8 cellular contexts compared by ENCODE assay signal in the genomic region with DNA sequence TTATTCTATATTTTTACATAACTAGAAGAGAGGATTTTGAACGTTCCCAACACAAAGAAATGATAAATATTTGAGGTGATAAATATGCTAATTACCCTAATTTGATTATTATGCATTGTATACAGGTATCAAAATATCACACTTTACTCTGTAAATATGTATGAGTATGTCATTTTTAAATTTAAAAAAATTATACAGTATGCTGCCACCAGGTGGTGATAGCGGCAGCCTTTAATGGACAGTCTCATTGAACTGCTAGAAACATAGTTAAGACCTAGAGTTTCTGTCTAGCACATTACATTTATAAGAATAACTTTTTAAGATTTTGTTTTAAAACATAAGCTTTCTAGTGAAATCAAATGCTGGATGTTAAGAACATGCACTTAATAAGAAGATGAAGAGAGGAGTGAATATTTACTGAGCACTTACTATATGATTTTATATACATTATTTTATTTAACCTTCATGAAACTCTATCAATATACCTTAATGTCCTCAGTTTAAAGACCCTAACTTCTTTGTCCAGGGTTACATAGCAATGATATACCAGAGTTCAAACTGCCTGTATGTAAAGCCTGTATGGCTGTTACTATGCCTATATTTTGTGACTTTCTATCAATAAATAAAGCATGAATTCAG.
DNase-seq lines count a peak whose midpoint lies in the region; ATAC-seq and TF ChIP-seq lines count a peak whose summit lies in the region.

No MANE protein-coding gene starts in this region.

- H3K27ac ChIP-seq in KMS-11: no peak overlapping the region

- no peaks in the 10 kb centered on the region for H3K9me3 ChIP-seq in adipocyte (ENCODE audit: control insufficient read depth, low read length)

- H3K4me1 ChIP-seq in KMS-11 (ENCODE audit: low read depth, poor library complexity, severe bottlenecking): no peaks in the 10 kb centered on the region
- H3K4me1 ChIP-seq in adipocyte (ENCODE audit: control insufficient read depth, insufficient read depth, low read length): no peaks in the 10 kb centered on the region

- H3K4me3 ChIP-seq in KMS-11 (IDR thresholded peaks at IDR 0.05; ENCODE audit: insufficient read depth, low read depth, low read length) (no peak overlapping the region), adipocyte (ENCODE audit: low read length) (no peak overlapping the region)

- DNase-seq in NOMO-1 treated with DMSO at 0.1 percent for 48 hours (lab: John Stamatoyannopoulos, UW; ENCODE audit: unreplicated experiment): peak; percentile 2
- DNase-seq in NOMO-1 treated with dmso at 0.1 percent for 144 hours (lab: John Stamatoyannopoulos, UW; ENCODE audit: unreplicated experiment): no peak
- peak; percentile 75 for DNase-seq in adipocyte (ENCODE audit: low read depth)
- DNase-seq in left kidney (ENCODE audit: low read depth, low spot score): peak; percentile 36
- no peak for DNase-seq in DMS79 treated with DMSO at 0.1 percent for 48 hours (lab: John Stamatoyannopoulos, UW)

- peak; percentile 91 for TF ChIP-seq CTCF in KMS-11 (conservative IDR thresholded peaks at IDR 0.05; ENCODE audit: low read depth, low read length)

- H3K36me3 ChIP-seq in KMS-11 (ENCODE audit: insufficient read depth) (no peaks in the 10 kb centered on the region), adipocyte (ENCODE audit: control insufficient read depth, insufficient read depth, low read length, severe bottlenecking) (no peaks in the 10 kb centered on the region)

- no peaks in the 10 kb centered on the region for H4K20me1 ChIP-seq in KMS-11 (ENCODE audit: insufficient read depth)

- H2AFZ ChIP-seq in KMS-11 (ENCODE audit: low read depth): no peak overlapping the region

- H3K9ac ChIP-seq in KMS-11 (no peak overlapping the region), adipocyte (ENCODE audit: low read length) (no peak overlapping the region)

- H3K27me3 ChIP-seq in KMS-11 (ENCODE audit: insufficient read depth, low read depth) (no peaks in the 10 kb centered on the region), adipocyte (replicated peaks; ENCODE audit: control insufficient read depth, insufficient read depth, low read length) (no peaks in the 10 kb centered on the region)

- ATAC-seq in GM21367 (IDR thresholded peaks at IDR 0.05; ENCODE audit: unreplicated experiment) (peak; percentile 89), GM21825 (IDR thresholded peaks at IDR 0.05; ENCODE audit: unreplicated experiment) (no peak)

- H3K79me2 ChIP-seq in KMS-11 (ENCODE audit: insufficient read depth, low read depth): no peaks in the 10 kb centered on the region

- no peak overlapping the region for H3K4me2 ChIP-seq in KMS-11

Comparison
In these comparisons a context has a peak if more than half of its experiments do, and no peak if none do; other contexts are left out.
1. DNase-seq: peak in NOMO-1 treated with DMSO at 0.1 percent for 48 hours (single experiment), adipocyte (single experiment) and left kidney (single experiment); none in NOMO-1 treated with dmso at 0.1 percent for 144 hours (single experiment) and DMS79 treated with DMSO at 0.1 percent for 48 hours (single experiment).